Comparison of ENCODE assay signal across 23 cellular contexts in genomic region chr10:18460061-18460460, GRCh38.
"Had no signal": no experiment of that assay in that cellular context is flagged by ENCODE, and none has a peak within 500 bp of the region (broad histone marks: within the 10 kb centered on the region; RNA-seq: fewer than 3 reads in every experiment).

No MANE protein-coding gene starts in this region.

- H3K4me3 ChIP-seq: colonic mucosa, coronary artery, dorsolateral prefrontal cortex, esophagus muscularis mucosa, esophagus squamous epithelium, gastrocnemius medialis, gastroesophageal sphincter, heart left ventricle had no signal

- DNase-seq: colonic mucosa; cortex of kidney; dermis blood vessel endothelial cell; dorsolateral prefrontal cortex; effector CD4-positive, alpha-beta T cell; effector CD8-positive, alpha-beta T cell; effector memory CD4-positive, alpha-beta T cell; effector memory CD8-positive, alpha-beta T cell; endodermal cell; erythroblast; esophagus squamous epithelium; foreskin fibroblast; foreskin keratinocyte; foreskin melanocyte; gastrocnemius medialis; glutamatergic neuron; head of caudate nucleus; heart left ventricle had no signal

- H3K27ac ChIP-seq: colonic mucosa, coronary artery, dorsolateral prefrontal cortex, epithelial cell of prostate, esophagus squamous epithelium, foreskin keratinocyte, gastrocnemius medialis had no signal

- ATAC-seq: effector memory CD8-positive, alpha-beta T cell; esophagus mucosa; foreskin keratinocyte; gastrocnemius medialis; gastroesophageal sphincter; heart left ventricle had no signal

- H3K9me3 ChIP-seq: colonic mucosa, esophagus muscularis mucosa, esophagus squamous epithelium, gastrocnemius medialis, gastroesophageal sphincter, heart left ventricle had no signal

- H3K4me1 ChIP-seq: colonic mucosa, esophagus squamous epithelium, foreskin keratinocyte, gastrocnemius medialis had no signal

- H3K36me3 ChIP-seq: colonic mucosa, esophagus squamous epithelium, gastrocnemius medialis, gastroesophageal sphincter, heart left ventricle had no signal

- H3K27me3 ChIP-seq: colonic mucosa, dorsolateral prefrontal cortex, esophagus muscularis mucosa, esophagus squamous epithelium, foreskin keratinocyte, gastrocnemius medialis, gastroesophageal sphincter, heart left ventricle had no signal
